Comparison of ENCODE assay signal across 10 cellular contexts in genomic region chr3:128432898-128433629, GRCh38. TPM values are rescaled to one million over a fixed set of nuclear protein-coding genes. Genes with fewer than 3 reads are reported as not detected.
A peak's percentile ranks its signal among the peaks of the same experiment; 100 is the strongest.
DNase-seq lines count a peak whose midpoint lies in the region; ATAC-seq, FAIRE-seq and TF ChIP-seq lines count a peak whose summit lies in the region.
"Had no signal": no experiment of that assay in that cellular context is flagged by ENCODE, and none has a peak within 500 bp of the region (broad histone marks: within the 10 kb centered on the region; RNA-seq: fewer than 3 reads in every experiment).

No MANE protein-coding gene starts in this region.

- FAIRE-seq in A549 (lab: Jason Lieb, UNC) = no peak
- no peak for FAIRE-seq in astrocyte (lab: Jason Lieb, UNC)

- intact Hi-C loops in lower lobe of right lung (cut with DNase I) = no loop called here

- no peak for DNase-seq in A549 (ENCODE audit: low read depth in 1 of 2, low spot score in 1 of 2)
- DNase-seq in astrocyte (ENCODE audit: low read depth) = no peak
- no peak for DNase-seq in lower lobe of right lung
- no peak for DNase-seq in NCI-H2107 (lab: John Stamatoyannopoulos, UW)
- no peak for DNase-seq in osteoblast (ENCODE audit: insufficient read length, low spot score, missing footprints)
- DNase-seq in NCI-H345 treated with DMSO at 0.1 percent for 48 hours (lab: John Stamatoyannopoulos, UW; ENCODE audit: unreplicated experiment) = no peak
- DNase-seq: amniotic stem cell, Kasumi-1 had no signal

- peak overlapping the region in 1 of 2 experiments; percentile 67; a peak in 2 of 6 replicates for H3K27ac ChIP-seq in A549
- H3K27ac ChIP-seq in astrocyte (ENCODE audit: low read depth, low read length) = no peak overlapping the region
- H3K27ac ChIP-seq in lower lobe of right lung = no peak overlapping the region
- H3K27ac ChIP-seq in osteoblast (ENCODE audit: low read depth, low read length) = no peak overlapping the region

- TF ChIP-seq EP300 in A549 (IDR thresholded peaks at IDR 0.05) = no peak

- H3K27me3 Mint-ChIP-seq in astrocyte (ENCODE audit: low read depth, unreplicated experiment) = peaks cover 81% of the 10 kb centered on the region

- peaks cover 2% of the 10 kb centered on the region for H3K4me1 Mint-ChIP-seq in astrocyte (ENCODE audit: low read depth, unreplicated experiment)

- H3K36me3 Mint-ChIP-seq in astrocyte (ENCODE audit: low read depth, unreplicated experiment) = no peaks in the 10 kb centered on the region

- H3K4me3 Mint-ChIP-seq in astrocyte (ENCODE audit: unreplicated experiment) = peak overlapping the region; percentile 27

- H3K9ac ChIP-seq in ES-I3 (ENCODE audit: low read depth, low read length) (peak overlapping the region; percentile 28; the same call in 1 of the 2 replicates), astrocyte (ENCODE audit: low read length) (no peak overlapping the region)

- CTCF ChIA-PET in A549 (lab: Yijun Ruan, JAX) = interaction anchor here (1.4 kb wide), 1 partner anchor 66 kb away, joined by 4 read pairs; no protein-coding TSS in a partner anchor

- no peak for TF ChIP-seq RAD21 in A549 (conservative IDR thresholded peaks at IDR 0.05 in 1 of 2, IDR thresholded peaks at IDR 0.05 in 1 of 2)

- H3K27me3 ChIP-seq in astrocyte (ENCODE audit: insufficient read depth, low read length) = peaks cover 51% of the 10 kb centered on the region
- H3K27me3 ChIP-seq in lower lobe of right lung (ENCODE audit: low read depth) = peaks cover 42% of the 10 kb centered on the region
- H3K27me3 ChIP-seq in osteoblast (ENCODE audit: insufficient read depth, low read length) = peaks cover 46% of the 10 kb centered on the region

- 68% methylated on average over 5 of the region's 58 CpGs for WGBS in A549 (ENCODE audit: missing lambda C conversion rate)

- no peak for TF ChIP-seq POLR2A in A549 (IDR thresholded peaks at IDR 0.05; ENCODE audit: low read length)

- H2AFZ ChIP-seq in astrocyte (ENCODE audit: low read depth, low read length) (no peak overlapping the region), osteoblast (ENCODE audit: low read length) (no peak overlapping the region)

- TF ChIP-seq CTCF in A549 (IDR thresholded peaks at IDR 0.05) (no peak), astrocyte (IDR thresholded peaks at IDR 0.05; ENCODE audit: insufficient read depth, low read depth, low read length) (no peak), lower lobe of right lung (IDR thresholded peaks at IDR 0.05) (no peak), osteoblast (IDR thresholded peaks at IDR 0.05; ENCODE audit: extremely low read depth, low read depth, low read length) (no peak)

- no peak overlapping the region for H3K27ac Mint-ChIP-seq in astrocyte (ENCODE audit: unreplicated experiment)

- peak overlapping the region; percentile 66 for H3K4me2 ChIP-seq in A549
- H3K4me2 ChIP-seq in astrocyte (ENCODE audit: low read length) = peak overlapping the region; percentile 35
- H3K4me2 ChIP-seq in osteoblast (ENCODE audit: insufficient read depth, low read length) = no peak overlapping the region

- H4K20me1 ChIP-seq in astrocyte (ENCODE audit: insufficient read depth, low read length) = no peaks in the 10 kb centered on the region
- H4K20me1 ChIP-seq in osteoblast (ENCODE audit: insufficient read depth, low read length) = no peaks in the 10 kb centered on the region

- H3K79me2 ChIP-seq in astrocyte (ENCODE audit: insufficient read depth, low read length) (no peaks in the 10 kb centered on the region), osteoblast (ENCODE audit: insufficient read depth, low read length) (no peaks in the 10 kb centered on the region)

- ATAC-seq in A549 (no peak), lower lobe of right lung (no peak), HG03039 (IDR thresholded peaks at IDR 0.05; ENCODE audit: unreplicated experiment) (no peak)

- no peaks in the 10 kb centered on the region for H3K36me3 ChIP-seq in ES-I3 (ENCODE audit: insufficient read depth, low read length)
- no peaks in the 10 kb centered on the region for H3K36me3 ChIP-seq in astrocyte (ENCODE audit: insufficient read depth, low read length)
- H3K36me3 ChIP-seq in lower lobe of right lung = no peaks in the 10 kb centered on the region
- no peaks in the 10 kb centered on the region for H3K36me3 ChIP-seq in osteoblast (ENCODE audit: insufficient read depth, low read length)

- POLR2A ChIA-PET in A549 (lab: Yijun Ruan, JAX) = interaction anchor here (0.6 kb wide), 1 partner anchor 167 kb away, joined by 3 read pairs; no protein-coding TSS in a partner anchor

- H3K4me1 ChIP-seq in A549 (no peaks in the 10 kb centered on the region), ES-I3 (ENCODE audit: insufficient read depth, low read length) (peaks cover 18% of the 10 kb centered on the region; the same call in 1 of the 2 replicates), astrocyte (ENCODE audit: insufficient read depth, low read length) (no peaks in the 10 kb centered on the region), lower lobe of right lung (peaks cover 10% of the 10 kb centered on the region), osteoblast (ENCODE audit: insufficient read depth, low read length) (no peaks in the 10 kb centered on the region)

- H3K9me3 Mint-ChIP-seq in astrocyte (ENCODE audit: unreplicated experiment) = peaks cover 5% of the 10 kb centered on the region

- H3K4me3 ChIP-seq in A549 (peak overlapping the region; percentile 25; the same call in 1 of the 3 replicates), astrocyte (ENCODE audit: insufficient read depth, low read depth, low read length) (no peak overlapping the region), lower lobe of right lung (peak overlapping the region; percentile 39), osteoblast (ENCODE audit: insufficient read depth, low read length) (no peak overlapping the region)

- H3K9me3 ChIP-seq in A549 (no peaks in the 10 kb centered on the region), ES-I3 (ENCODE audit: control insufficient read depth, insufficient read depth, low read length) (no peaks in the 10 kb centered on the region), astrocyte (ENCODE audit: insufficient read depth, low read depth, low read length) (no peaks in the 10 kb centered on the region), lower lobe of right lung (no peaks in the 10 kb centered on the region), osteoblast (ENCODE audit: low read depth, low read length) (no peaks in the 10 kb centered on the region)

TF ChIP-seq in A549, 52 proteins besides CTCF, POLR2A, EP300 and RAD21 (continues in another document):
- no peak for TF ChIP-seq ELK1 (IDR thresholded peaks at IDR 0.05; ENCODE audit: low read depth, low read length)
- no peak for TF ChIP-seq USF2 (IDR thresholded peaks at IDR 0.05)
- no peak for TF ChIP-seq EHF (CRISPR knock-in tag; IDR thresholded peaks at IDR 0.05)
- TF ChIP-seq HOXB13 (CRISPR knock-in tag; IDR thresholded peaks at IDR 0.05; ENCODE audit: low read depth) = no peak
- TF ChIP-seq FOXS1 (CRISPR knock-in tag; IDR thresholded peaks at IDR 0.05) = no peak

RNA-seq across cellular contexts. Expression of gene DNAJB8, which starts 33.6 kb away (rescaled TPM):
- polyA plus RNA-seq in A549 (2011; rRNA removed) (not detected in 2 replicates), A549 (2017; fragmentation: RNase III; extraction: RNeasy Plus Mini Kit Qiagen cat#74134 plus additional on column Dnase treatment) (not detected in 3 replicates)
- polyA plus RNA-seq in A549 (2012; cell fraction: cytosol; rRNA removed) = not detected in 2 replicates
- not detected in 2 replicates for polyA plus RNA-seq in A549 (2012; cell fraction: nucleus; rRNA removed)
- polyA minus RNA-seq in A549 (2011; rRNA and poly(A)+ RNA removed) = not detected in 2 replicates
- total RNA-seq in astrocyte (not detected in 2 replicates), lower lobe of right lung (not detected), osteoblast (not detected in 2 replicates)

RNA-seq across cellular contexts. Expression of gene GATA2, which starts 59.9 kb away (rescaled TPM):
- 0.68 and 1.2 TPM in 2 replicates for polyA plus RNA-seq in A549 (2011; rRNA removed)
- polyA plus RNA-seq in A549 (2012; cell fraction: cytosol; rRNA removed) = 2.8 and 4.1 TPM in 2 replicates
- polyA plus RNA-seq in A549 (2012; cell fraction: nucleus; rRNA removed) = 5.0 and 5.4 TPM in 2 replicates
- 3.9 to 4.9 TPM (median 4.5 TPM) in 3 replicates for polyA plus RNA-seq in A549 (2017; fragmentation: RNase III; extraction: RNeasy Plus Mini Kit Qiagen cat#74134 plus additional on column Dnase treatment)
- polyA minus RNA-seq in A549 (2011; rRNA and poly(A)+ RNA removed) = 0.58 and 0.99 TPM in 2 replicates
- 0.58 and 1.7 TPM in 2 replicates for total RNA-seq in astrocyte
- total RNA-seq in lower lobe of right lung = 68.3 TPM
- 0.72 and 0.88 TPM in 2 replicates for total RNA-seq in osteoblast

Comparison
In these comparisons a context has a peak if more than half of its experiments do, and no peak if none do; other contexts are left out.
1. H3K4me3 ChIP-seq: peak in A549 (single experiment) and lower lobe of right lung (single experiment); none in astrocyte (single experiment) and osteoblast (single experiment).
2. RNA of gene GATA2, which starts 59.9 kb away (total RNA-seq): 68.3 TPM in lower lobe of right lung (single experiment); 0.58 to 1.7 TPM in astrocyte and 0.72 to 0.88 TPM in osteoblast; every median in the first group is over 10 times any median in the second.